In the genomic region with DNA sequence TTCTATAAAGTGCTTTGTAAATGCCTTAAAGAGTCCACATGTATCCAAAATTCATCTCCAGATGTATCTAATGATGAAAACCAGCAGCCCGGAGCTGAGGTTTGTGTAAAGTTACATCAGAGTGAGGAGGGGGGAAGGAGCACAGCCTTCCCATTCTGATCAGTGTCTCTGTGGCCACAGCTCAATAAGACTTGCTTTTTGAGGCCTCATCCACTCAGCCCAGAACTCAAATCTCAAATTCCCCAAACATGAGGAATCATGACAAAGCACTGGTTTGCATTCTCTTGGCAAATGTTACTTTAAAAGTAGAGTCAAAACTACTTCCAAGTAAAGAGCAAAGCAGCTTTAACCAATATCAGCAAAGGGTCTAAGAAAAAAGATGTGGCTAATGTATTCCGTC, we compare ENCODE assay signal across 14 cellular contexts. TPM values are rescaled to one million over a fixed set of nuclear protein-coding genes. Genes with fewer than 3 reads are reported as not detected.
DNase-seq lines count a peak whose midpoint lies in the region; ATAC-seq, FAIRE-seq and TF ChIP-seq lines count a peak whose summit lies in the region.
"Had no signal": no experiment of that assay in that cellular context is flagged by ENCODE, and none has a peak within 500 bp of the region (broad histone marks: within the 10 kb centered on the region; RNA-seq: fewer than 3 reads in every experiment).

No MANE protein-coding gene starts in this region.

- POLR2A ChIA-PET in AG04449 (lab: Yijun Ruan, JAX), result interaction anchor here (0.8 to 5.4 kb wide), 9 partner anchors 12 to 297 kb away, joined by 3 to 156 read pairs (median 11); a partner anchor contains a TSS

- no peak overlapping the region for H3K9ac ChIP-seq in kidney (ENCODE audit: low read length in 2 of 2)
- H3K9ac ChIP-seq: BLaER1 had no signal

- no peak for FAIRE-seq in kidney (lab: Jason Lieb, UNC)
- FAIRE-seq: pancreas had no signal

- H3K27ac ChIP-seq in coronary artery (peak overlapping the region; percentile 60 to 87), kidney (ENCODE audit: low read depth in 2 of 2, low read length in 2 of 2) (no peak overlapping the region)
- H3K27ac ChIP-seq: BLaER1, dorsolateral prefrontal cortex, WERI-Rb-1 had no signal

- WGBS in lower leg skin, 2 donors, result 52 to 69% methylated on average over 2 of the region's 2 CpGs

- intact Hi-C loops in lower leg skin (cut with DNase I; ENCODE audit: low total_unique reads), result no loop called here
- intact Hi-C loops in kidney (cut with DNase I), result no loop called here

- ATAC-seq in GM18867 (IDR thresholded peaks at IDR 0.05; ENCODE audit: unreplicated experiment), result no peak
- ATAC-seq in HG03469 (IDR thresholded peaks at IDR 0.05; ENCODE audit: unreplicated experiment), result no peak
- ATAC-seq: activated T-cell treated with anti-CD3 and anti-CD28 coated beads, Interleukin-2, amount 50 U/mL, for 72 hours had no signal

- peaks cover 13 to 37% of the 10 kb centered on the region in 2 donors for H3K4me1 ChIP-seq in kidney (ENCODE audit: control insufficient read depth in 1 of 2, insufficient read depth in 1 of 2, low read depth in 1 of 2, low read length in 2 of 2)
- H3K4me1 ChIP-seq: BLaER1 had no signal

- DNase-seq in AG04449 (ENCODE audit: low read depth, low spot score) (peak; percentile 82), LHCN-M2 (ENCODE audit: low read depth) (peak; percentile 76), coronary artery (ENCODE audit: low spot score) (no peak), lower leg skin (ENCODE audit: low spot score in 2 of 2) (no peak), kidney (no peak)
- DNase-seq: activated T-cell treated with anti-CD3 and anti-CD28 coated beads, Interleukin-2, amount 50 U/mL, for 72 hours; dorsolateral prefrontal cortex; NCI-H2081 treated with DMSO at 0.1 percent for 48 hours; WERI-Rb-1 had no signal

- CTCF ChIA-PET in AG04449 (lab: Yijun Ruan, JAX), result interaction anchor here (1.0 to 6.3 kb wide), 6 partner anchors 11 to 351 kb away, joined by 4 to 48 read pairs (median 12); no protein-coding TSS in a partner anchor

- no peaks in the 10 kb centered on the region for H3K9me3 Mint-ChIP-seq in nephron
- H3K9me3 Mint-ChIP-seq: activated T-cell treated with anti-CD3 and anti-CD28 coated beads, Interleukin-2, amount 50 U/mL, for 72 hours had no signal

- no peaks in the 10 kb centered on the region for H3K36me3 ChIP-seq in kidney (ENCODE audit: control insufficient read depth in 1 of 2, insufficient read depth in 2 of 2, low read length in 2 of 2)
- H3K36me3 ChIP-seq: pancreas, WERI-Rb-1 had no signal

- H3K4me1 Mint-ChIP-seq in nephron, result peaks cover 24% of the 10 kb centered on the region

- no peaks in the 10 kb centered on the region for H3K9me3 ChIP-seq in kidney (ENCODE audit: control insufficient read depth in 1 of 2, low read length in 2 of 2)
- H3K9me3 ChIP-seq: pancreas had no signal

- H3K27ac Mint-ChIP-seq in nephron, result peak overlapping the region in 2 of 3 experiments; percentile 39 to 62
- H3K27ac Mint-ChIP-seq: activated T-cell treated with anti-CD3 and anti-CD28 coated beads, Interleukin-2, amount 50 U/mL, for 72 hours had no signal

- TF ChIP-seq POLR2A in lower leg skin (IDR thresholded peaks at IDR 0.05), result no peak

- H3K4me3 Mint-ChIP-seq in nephron, result no peak overlapping the region
- H3K4me3 Mint-ChIP-seq: activated T-cell treated with anti-CD3 and anti-CD28 coated beads, Interleukin-2, amount 50 U/mL, for 72 hours had no signal

- no peaks in the 10 kb centered on the region for H3K36me3 Mint-ChIP-seq in nephron (ENCODE audit: low read depth)

- H3K4me3 ChIP-seq in AG04449 (ENCODE audit: low read depth, low read length) (no peak overlapping the region; the same call in 1 of the 2 replicates), coronary artery (peak overlapping the region; percentile 13), lower leg skin (ENCODE audit: low read depth, poor library complexity, severe bottlenecking) (no peak overlapping the region), kidney (ENCODE audit: low read length in 2 of 2) (no peak overlapping the region)
- H3K4me3 ChIP-seq: BLaER1, dorsolateral prefrontal cortex, pancreas had no signal

- no peak for TF ChIP-seq CTCF in AG04449 (IDR thresholded peaks at IDR 0.05; ENCODE audit: insufficient read depth, low read length, missing control alignments)
- no peak for TF ChIP-seq CTCF in coronary artery (IDR thresholded peaks at IDR 0.05)
- TF ChIP-seq CTCF in nephron (IDR thresholded peaks at IDR 0.05; ENCODE audit: unreplicated experiment in 3 of 3), result no peak
- no peak for TF ChIP-seq CTCF in lower leg skin (IDR thresholded peaks at IDR 0.05)
- no peak for TF ChIP-seq CTCF in kidney (IDR thresholded peaks at IDR 0.05; ENCODE audit: borderline replicate concordance, extremely low read depth, insufficient read depth)

- peaks cover 3% of the 10 kb centered on the region for H3K27me3 Mint-ChIP-seq in nephron (ENCODE audit: low read depth)

RNA-seq across cellular contexts. Expression of a gene that starts 30.8 kb away (rescaled TPM):
- total RNA-seq in LHCN-M2 (2014; rRNA removed) (23.1 and 28.7 TPM in 2 replicates), lower leg skin (100 to 1,000 TPM in 2 of 4 donors, 10 to 100 TPM in 2; 47.1 to 174 (median 80.4) TPM), kidney (61.3 TPM)
- 427 TPM for polyA plus RNA-seq in LHCN-M2 (2012)
- polyA plus RNA-seq in kidney (ENCODE audit: insufficient read depth, low read depth, low replicate concordance), result 79.1 TPM

Comparison
In these comparisons a context has a peak if more than half of its experiments do, and no peak if none do; other contexts are left out.
1. DNase-seq: peak in AG04449 (single experiment) and LHCN-M2 (single experiment); none in coronary artery (single experiment), lower leg skin (0 of 2) and kidney (single experiment).
2. H3K27ac ChIP-seq: peak in coronary artery (2 of 2); none in kidney (0 of 2).